Comparison of ENCODE assay signal across 18 cellular contexts in the genomic region with DNA sequence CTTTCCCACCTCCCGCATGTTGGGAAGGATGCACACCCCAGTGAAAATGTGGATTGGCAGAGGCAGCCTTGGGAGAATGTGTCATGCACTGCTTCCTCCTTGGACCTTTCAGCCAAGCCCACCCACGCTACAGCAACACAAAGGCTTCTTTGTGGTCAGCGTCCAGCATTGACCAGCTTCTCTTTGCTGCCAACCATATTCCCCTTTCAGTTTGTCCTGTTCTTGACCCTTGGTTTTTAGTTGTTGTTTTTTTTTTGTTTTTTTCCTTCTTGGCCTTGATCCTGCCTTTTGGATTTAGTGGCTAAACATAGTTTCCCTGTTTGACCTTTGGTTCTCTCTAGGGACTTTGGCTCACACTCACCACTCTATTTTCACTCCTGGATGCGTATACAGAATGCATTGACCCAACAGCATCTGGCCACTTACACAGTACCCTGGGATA.
DNase-seq lines count a peak whose midpoint lies in the region; ATAC-seq and TF ChIP-seq lines count a peak whose summit lies in the region.
"Had no signal": no experiment of that assay in that cellular context is flagged by ENCODE, and none has a peak within 500 bp of the region (broad histone marks: within the 10 kb centered on the region; RNA-seq: fewer than 3 reads in every experiment).

No MANE protein-coding gene starts in this region.

- peak overlapping the region in 8 of 12 donors; percentile 7 to 73 (median 48) for H3K27ac ChIP-seq in heart left ventricle
- no peak overlapping the region for H3K27ac ChIP-seq in osteoblast (ENCODE audit: low read depth, low read length)
- H3K27ac ChIP-seq in effector memory CD4-positive, alpha-beta T cell (ENCODE audit: insufficient read depth, low read length, poor library complexity, severe bottlenecking) = no peak overlapping the region
- H3K27ac ChIP-seq: A549, upper lobe of right lung had no signal

- in situ Hi-C loops in astrocyte of the spinal cord (cut with HindIII; ENCODE audit: low sequenced_read_pairs) = no loop called here

- H3K36me3 ChIP-seq in heart left ventricle = no peaks in the 10 kb centered on the region
- H3K36me3 ChIP-seq in osteoblast (ENCODE audit: insufficient read depth, low read length) = no peaks in the 10 kb centered on the region
- no peaks in the 10 kb centered on the region for H3K36me3 ChIP-seq in effector memory CD4-positive, alpha-beta T cell (ENCODE audit: control insufficient read depth, insufficient read depth, low read length)
- H3K36me3 ChIP-seq: upper lobe of right lung had no signal

- peak overlapping the region; percentile 52 for H3K4me2 ChIP-seq in osteoblast (ENCODE audit: insufficient read depth, low read length)
- H3K4me2 ChIP-seq: A549 had no signal

- no peak for TF ChIP-seq CTCF in astrocyte of the spinal cord (IDR thresholded peaks at IDR 0.05; ENCODE audit: low read depth, low read length)
- no peak for TF ChIP-seq CTCF in heart left ventricle (IDR thresholded peaks at IDR 0.05)
- no peak for TF ChIP-seq CTCF in osteoblast (IDR thresholded peaks at IDR 0.05; ENCODE audit: extremely low read depth, low read depth, low read length)

- H3K4me1 ChIP-seq in heart left ventricle (peaks cover 0 to 30% (median 6%) of the 10 kb centered on the region in 12 donors), osteoblast (ENCODE audit: insufficient read depth, low read length) (peaks cover 16% of the 10 kb centered on the region)
- no peaks in the 10 kb centered on the region for H3K4me1 ChIP-seq in effector memory CD4-positive, alpha-beta T cell (ENCODE audit: control insufficient read depth, insufficient read depth, low read length, poor library complexity, severe bottlenecking)
- H3K4me1 ChIP-seq: A549, upper lobe of right lung had no signal

- intact Hi-C loops in heart left ventricle (cut with DNase I) = no loop called here

- peaks cover 0 to 5% (median 0%) of the 10 kb centered on the region in 12 donors for H3K9me3 ChIP-seq in heart left ventricle
- H3K9me3 ChIP-seq in osteoblast (ENCODE audit: low read depth, low read length) = no peaks in the 10 kb centered on the region
- no peaks in the 10 kb centered on the region for H3K9me3 ChIP-seq in effector memory CD4-positive, alpha-beta T cell (ENCODE audit: control insufficient read depth, low read length)
- H3K9me3 ChIP-seq: A549, upper lobe of right lung had no signal

- peak; percentile 75 to 95 (median 90) for ATAC-seq in heart left ventricle
- ATAC-seq: A549; activated CD8-positive, alpha-beta memory T cell treated with anti-CD3 and anti-CD28 coated beads, Interleukin-2, amount 10 ng/mL, durations not matched to agents 7 days and 5 days; naive thymus-derived CD8-positive, alpha-beta T cell; stimulated activated memory B cell treated with anti-CD40 and anti-IgM and Interleukin-4, amounts not matched to agents 10 μg/mL and 1 μg/mL and 100 μg/mL, for 72 hours; upper lobe of right lung had no signal

- H4K20me1 ChIP-seq in osteoblast (ENCODE audit: insufficient read depth, low read length) = no peaks in the 10 kb centered on the region

- no peak overlapping the region for H3K4me3 ChIP-seq in astrocyte of the spinal cord (ENCODE audit: low read depth, low read length)
- H3K4me3 ChIP-seq in heart left ventricle = no peak overlapping the region
- no peak overlapping the region for H3K4me3 ChIP-seq in osteoblast (ENCODE audit: insufficient read depth, low read length)
- no peak overlapping the region for H3K4me3 ChIP-seq in effector memory CD4-positive, alpha-beta T cell (ENCODE audit: insufficient read depth, low read depth, low read length, poor library complexity, severe bottlenecking)
- H3K4me3 ChIP-seq: A549, upper lobe of right lung had no signal

- H3K79me2 ChIP-seq in osteoblast (ENCODE audit: insufficient read depth, low read length) = no peaks in the 10 kb centered on the region

- H3K27me3 ChIP-seq in heart left ventricle = no peaks in the 10 kb centered on the region
- H3K27me3 ChIP-seq in osteoblast (ENCODE audit: insufficient read depth, low read length) = peaks cover 7% of the 10 kb centered on the region
- H3K27me3 ChIP-seq in effector memory CD4-positive, alpha-beta T cell (replicated peaks; ENCODE audit: control insufficient read depth, insufficient read depth, low read length, poor library complexity, severe bottlenecking) = no peaks in the 10 kb centered on the region
- H3K27me3 ChIP-seq: upper lobe of right lung had no signal

- H2AFZ ChIP-seq in osteoblast (ENCODE audit: low read length) = no peak overlapping the region

- no peak for TF ChIP-seq POLR2A in heart left ventricle (IDR thresholded peaks at IDR 0.05)

- WGBS in heart left ventricle, 4 donors = 44 to 48% (median 46%) methylated on average over 4 of the region's 4 CpGs

- DNase-seq in COLO829 (ENCODE audit: low spot score) = peak; percentile 98
- peak; percentile 67 for DNase-seq in astrocyte of the spinal cord (ENCODE audit: low read depth, low spot score)
- peak; percentile 68 to 80 (median 78) for DNase-seq in heart left ventricle
- peak; percentile 89 for DNase-seq in osteoblast (ENCODE audit: insufficient read length, low spot score, missing footprints)
- no peak for DNase-seq in effector memory CD4-positive, alpha-beta T cell
- no peak for DNase-seq in HPDE6-E6E7 (ENCODE audit: extremely low spot score)
- no peak for DNase-seq in T-helper 2 cell
- no peak for DNase-seq in NCI-H526 (lab: John Stamatoyannopoulos, UW)
- DNase-seq: activated CD4-positive, CD25-positive, alpha-beta regulatory T cell; activated CD8-positive, alpha-beta memory T cell treated with anti-CD3 and anti-CD28 coated beads, Interleukin-2, amount 10 ng/mL, durations not matched to agents 7 days and 5 days; activated naive CD4-positive, alpha-beta T cell; CD8-positive, alpha-beta memory T cell; naive thymus-derived CD8-positive, alpha-beta T cell; NCI-H1048; NCI-H226; upper lobe of right lung had no signal

Comparison
In these comparisons a context has a peak if more than half of its experiments do, and no peak if none do; other contexts are left out.
1. DNase-seq: peak in COLO829 (single experiment), astrocyte of the spinal cord (single experiment), heart left ventricle (5 of 5) and osteoblast (single experiment); none in effector memory CD4-positive, alpha-beta T cell (0 of 3), HPDE6-E6E7 (single experiment), T-helper 2 cell (0 of 5) and NCI-H526 (0 of 2).
2. H3K27ac ChIP-seq: peak in heart left ventricle (8 of 12); none in osteoblast (single experiment) and effector memory CD4-positive, alpha-beta T cell (single experiment).